In the genomic region with DNA sequence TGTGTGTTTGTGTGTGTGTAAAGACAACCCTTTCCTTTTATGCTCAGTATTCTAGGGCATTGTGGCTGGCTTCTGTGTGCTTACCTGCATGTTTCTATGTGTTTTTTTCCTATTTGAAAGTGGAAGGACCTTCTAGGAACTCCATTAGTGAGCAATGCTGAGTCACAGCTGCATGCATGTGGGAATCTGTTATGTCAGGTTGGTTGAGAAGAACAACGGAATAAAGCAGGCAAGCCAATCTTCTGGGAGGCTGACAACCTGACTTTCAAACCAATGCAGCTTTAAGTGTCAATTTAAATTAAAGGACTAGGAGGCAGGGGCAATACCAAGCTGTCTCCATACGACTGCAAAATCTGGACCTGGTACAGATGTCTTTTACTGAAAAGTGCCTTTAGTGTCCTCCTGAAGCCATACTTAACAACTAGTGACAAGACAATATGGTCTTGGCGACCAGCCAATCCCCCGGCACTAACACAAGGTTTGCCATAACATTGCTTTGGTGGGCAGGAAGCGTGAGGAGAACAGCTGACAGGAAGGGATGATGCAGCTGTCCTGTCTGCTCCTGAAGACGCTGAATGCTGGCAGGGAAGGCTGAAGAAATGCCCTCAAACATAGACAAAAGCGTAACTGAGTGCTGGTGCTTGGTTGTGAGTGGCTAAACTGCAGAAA, we compare ENCODE assay signal across 13 cellular contexts.
DNase-seq lines count a peak whose midpoint lies in the region; ATAC-seq and TF ChIP-seq lines count a peak whose summit lies in the region.
"Had no signal": no experiment of that assay in that cellular context is flagged by ENCODE, and none has a peak within 500 bp of the region (broad histone marks: within the 10 kb centered on the region; RNA-seq: fewer than 3 reads in every experiment).

No MANE protein-coding gene starts in this region.

- ATAC-seq in HG03342 (IDR thresholded peaks at IDR 0.05; ENCODE audit: unreplicated experiment) = no peak
- ATAC-seq in natural killer cell treated with Interleukin-12 subunit alpha and Interleukin-12 subunit beta and Interleukin-15 and Interleukin-18, amount 100 ng/mL, for 72 hours = no peak
- ATAC-seq: activated naive CD8-positive, alpha-beta T cell treated with anti-CD3 and anti-CD28 coated beads, Interleukin-2, amount 50 U/mL, for 24 hours; GM12878; psoas muscle had no signal

- H3K27ac ChIP-seq in MM.1S (ENCODE audit: low read length) = no peak overlapping the region
- H3K27ac ChIP-seq: psoas muscle had no signal

- H3K79me2 ChIP-seq in MM.1S (ENCODE audit: low read length) = no peaks in the 10 kb centered on the region

- no peaks in the 10 kb centered on the region for H3F3A ChIP-seq in MM.1S (ENCODE audit: insufficient read depth, low read length)

- no peak overlapping the region for H3K27ac Mint-ChIP-seq in natural killer cell treated with Interleukin-12 subunit alpha and Interleukin-12 subunit beta and Interleukin-15 and Interleukin-18, amount 100 ng/mL, for 72 hours
- H3K27ac Mint-ChIP-seq: activated CD4-positive, alpha-beta memory T cell treated with anti-CD3 and anti-CD28 coated beads for 36 hours; activated naive CD8-positive, alpha-beta T cell treated with anti-CD3 and anti-CD28 coated beads, Interleukin-2, amount 50 U/mL, for 24 hours had no signal

- H4K20me1 ChIP-seq in MM.1S (ENCODE audit: insufficient read depth, low read length) = no peaks in the 10 kb centered on the region

- H3K4me1 ChIP-seq in MM.1S (ENCODE audit: low read length) = no peaks in the 10 kb centered on the region
- H3K4me1 ChIP-seq: psoas muscle had no signal

- H3K27me3 ChIP-seq in MM.1S (replicated peaks; ENCODE audit: insufficient read depth, low read length) = no peaks in the 10 kb centered on the region

- peak; percentile 12 for DNase-seq in A172 (ENCODE audit: low spot score)
- DNase-seq in MM.1S = peak; percentile 5
- DNase-seq in OCI-M1 (lab: John Stamatoyannopoulos, UW) = peak; percentile 69
- peak in 25 of 42 donors; percentile 1 to 63 (median 22) for DNase-seq in head of caudate nucleus
- DNase-seq in AG20443 (ENCODE audit: low spot score) = no peak
- DNase-seq in CD1c-positive myeloid dendritic cell (ENCODE audit: extremely low spot score) = no peak
- DNase-seq in natural killer cell treated with Interleukin-12 subunit alpha and Interleukin-12 subunit beta and Interleukin-15 and Interleukin-18, amount 100 ng/mL, for 72 hours (ENCODE audit: low spot score) = no peak
- DNase-seq: activated CD4-positive, alpha-beta memory T cell treated with anti-CD3 and anti-CD28 coated beads for 36 hours; activated naive CD8-positive, alpha-beta T cell treated with anti-CD3 and anti-CD28 coated beads, Interleukin-2, amount 50 U/mL, for 24 hours; Karpas-422; psoas muscle had no signal

- no peak overlapping the region for H3K4me3 ChIP-seq in MM.1S (ENCODE audit: low read length)
- H3K4me3 ChIP-seq: GM12878, psoas muscle had no signal

- no peaks in the 10 kb centered on the region for H3K4me1 Mint-ChIP-seq in natural killer cell treated with Interleukin-12 subunit alpha and Interleukin-12 subunit beta and Interleukin-15 and Interleukin-18, amount 100 ng/mL, for 72 hours (ENCODE audit: low read depth in 2 of 2)
- H3K4me1 Mint-ChIP-seq: activated naive CD8-positive, alpha-beta T cell treated with anti-CD3 and anti-CD28 coated beads, Interleukin-2, amount 50 U/mL, for 24 hours had no signal

- no peaks in the 10 kb centered on the region for H3K36me3 ChIP-seq in MM.1S (replicated peaks; ENCODE audit: insufficient read depth, low read length)

- peaks cover 6% of the 10 kb centered on the region for H3K36me3 Mint-ChIP-seq in natural killer cell treated with Interleukin-12 subunit alpha and Interleukin-12 subunit beta and Interleukin-15 and Interleukin-18, amount 100 ng/mL, for 72 hours
- H3K36me3 Mint-ChIP-seq: activated CD4-positive, alpha-beta memory T cell treated with anti-CD3 and anti-CD28 coated beads for 36 hours had no signal

- H3K4me2 ChIP-seq in MM.1S (ENCODE audit: low read depth, low read length) = no peak overlapping the region

- H3K9ac ChIP-seq in MM.1S (ENCODE audit: low read length) = no peak overlapping the region

- H3K9me3 Mint-ChIP-seq in natural killer cell treated with Interleukin-12 subunit alpha and Interleukin-12 subunit beta and Interleukin-15 and Interleukin-18, amount 100 ng/mL, for 72 hours = peaks cover 14% of the 10 kb centered on the region
- H3K9me3 Mint-ChIP-seq: activated CD4-positive, alpha-beta memory T cell treated with anti-CD3 and anti-CD28 coated beads for 36 hours had no signal

- H3K9me3 ChIP-seq in MM.1S (replicated peaks; ENCODE audit: insufficient read depth, low read length) = no peaks in the 10 kb centered on the region
- H3K9me3 ChIP-seq: psoas muscle had no signal

- H2AFZ ChIP-seq in MM.1S (ENCODE audit: low read length) = no peak overlapping the region; the same call in 1 of the 2 replicates

- no peak for TF ChIP-seq CTCF in MM.1S (IDR thresholded peaks at IDR 0.05; ENCODE audit: low read length)

- no peak overlapping the region for H3K4me3 Mint-ChIP-seq in natural killer cell treated with Interleukin-12 subunit alpha and Interleukin-12 subunit beta and Interleukin-15 and Interleukin-18, amount 100 ng/mL, for 72 hours
- H3K4me3 Mint-ChIP-seq: activated CD4-positive, alpha-beta memory T cell treated with anti-CD3 and anti-CD28 coated beads for 36 hours; activated naive CD8-positive, alpha-beta T cell treated with anti-CD3 and anti-CD28 coated beads, Interleukin-2, amount 50 U/mL, for 24 hours had no signal

- intact Hi-C loops in head of caudate nucleus (cut with DNase I) = no loop called here

- no peaks in the 10 kb centered on the region for H3K9me2 ChIP-seq in MM.1S (replicated peaks; ENCODE audit: insufficient read depth, low read length)

- H3K27me3 Mint-ChIP-seq in natural killer cell treated with Interleukin-12 subunit alpha and Interleukin-12 subunit beta and Interleukin-15 and Interleukin-18, amount 100 ng/mL, for 72 hours = no peaks in the 10 kb centered on the region
- H3K27me3 Mint-ChIP-seq: activated CD4-positive, alpha-beta memory T cell treated with anti-CD3 and anti-CD28 coated beads for 36 hours; activated naive CD8-positive, alpha-beta T cell treated with anti-CD3 and anti-CD28 coated beads, Interleukin-2, amount 50 U/mL, for 24 hours had no signal

Comparison
In these comparisons a context has a peak if more than half of its experiments do, and no peak if none do; other contexts are left out.
1. DNase-seq: peak in A172 (single experiment), MM.1S (single experiment), OCI-M1 (single experiment) and head of caudate nucleus (25 of 42); none in AG20443 (single experiment), CD1c-positive myeloid dendritic cell (single experiment) and natural killer cell treated with Interleukin-12 subunit alpha and Interleukin-12 subunit beta and Interleukin-15 and Interleukin-18, amount 100 ng/mL, for 72 hours (single experiment).